12 cellular contexts compared by ENCODE assay signal in genomic region chr5:150845185-150845859, GRCh38. TPM values are rescaled to one million over a fixed set of nuclear protein-coding genes. Genes with fewer than 3 reads are reported as not detected.
"Had no signal": no experiment of that assay in that cellular context is flagged by ENCODE, and none has a peak within 500 bp of the region (broad histone marks: within the 10 kb centered on the region; RNA-seq: fewer than 3 reads in every experiment).

No MANE protein-coding gene starts in this region.

RNA-seq across cellular contexts. Expression of gene IRGM, which starts 1.0 kb away (rescaled TPM):
- total RNA-seq: colonic mucosa, dermis microvascular lymphatic vessel endothelial cell, endodermal cell, esophagus mucosa, gastrocnemius medialis, glomerular endothelial cell, heart right ventricle, left colon, left lobe of liver, left ventricle myocardium inferior, lung had no signal
- polyA plus RNA-seq: keratinocyte had no signal
